ENCODE assay signal across 12 cellular contexts in genomic region chr14:21244546-21244945, GRCh38. TPM values are rescaled to one million over a fixed set of nuclear protein-coding genes. Genes with fewer than 3 reads are reported as not detected.
DNase-seq lines count a peak whose midpoint lies in the region; ATAC-seq and TF ChIP-seq lines count a peak whose summit lies in the region.
"Had no signal": no experiment of that assay in that cellular context is flagged by ENCODE, and none has a peak within 500 bp of the region (broad histone marks: within the 10 kb centered on the region; RNA-seq: fewer than 3 reads in every experiment).

No MANE protein-coding gene starts in this region.

- intact Hi-C loops in left cardiac atrium (cut with DNase I) (no loop called here), heart right ventricle (cut with DNase I) (loop anchor here in 4 of 10 donors (5.0 to 10.0 kb wide), 2 partner anchors 138 to 140 kb away; partner anchors contain the start of gene SUPT16H (in 4 of the 4))

- H3K27ac ChIP-seq in heart right ventricle: no peak overlapping the region
- H3K27ac ChIP-seq in liver (ENCODE audit: low read depth in 1 of 2, low read length in 2 of 2): peak overlapping the region; percentile 0 to 36
- H3K27ac ChIP-seq: esophagus muscularis mucosa, PC-9 had no signal

- TF ChIP-seq RAD21 in liver (IDR thresholded peaks at IDR 0.05): no peak

- H3K36me3 ChIP-seq in heart right ventricle (peaks cover 0 to 89% (median 9%) of the 10 kb centered on the region in 9 donors), liver (ENCODE audit: control insufficient read depth in 4 of 4, insufficient read depth in 3 of 4, low read depth in 1 of 4, low read length in 3 of 4) (peaks cover 6 to 37% (median 20%) of the 10 kb centered on the region in 4 donors)

- no peaks in the 10 kb centered on the region for H3K27me3 Mint-ChIP-seq in WTC11 (ENCODE audit: low read depth)

- TF ChIP-seq CTCF in heart right ventricle (IDR thresholded peaks at IDR 0.05) (no peak), WTC11 (IDR thresholded peaks at IDR 0.05) (no peak), liver (IDR thresholded peaks at IDR 0.05; ENCODE audit: low read depth, low read length, missing input control) (no peak)

- 88 to 89% methylated on average over 7 of the region's 7 CpGs for WGBS in heart right ventricle, 2 donors
- 65% methylated on average over 7 of the region's 7 CpGs for WGBS in liver

- H3K27me3 ChIP-seq in heart right ventricle: no peaks in the 10 kb centered on the region
- no peaks in the 10 kb centered on the region for H3K27me3 ChIP-seq in liver (ENCODE audit: control insufficient read depth in 4 of 4, insufficient read depth in 4 of 4, low read length in 3 of 4)
- H3K27me3 ChIP-seq: esophagus muscularis mucosa had no signal

- no peaks in the 10 kb centered on the region for H3K9me3 Mint-ChIP-seq in WTC11
- H3K9me3 Mint-ChIP-seq: T-helper 1 cell treated with Interleukin-12 subunit alpha and Interleukin-12 subunit beta and Interleukin-4 antibody, amounts not matched to agents 30 μg/mL and 1 μg/mL, for 36 hours had no signal

- peaks cover 65% of the 10 kb centered on the region for H3K4me1 Mint-ChIP-seq in WTC11

- H3K4me3 Mint-ChIP-seq in WTC11: peak overlapping the region; percentile 6; the same call in 1 of the 2 replicates
- H3K4me3 Mint-ChIP-seq: T-helper 1 cell treated with Interleukin-12 subunit alpha and Interleukin-12 subunit beta and Interleukin-4 antibody, amounts not matched to agents 30 μg/mL and 1 μg/mL, for 36 hours had no signal

- H3K4me1 ChIP-seq in heart right ventricle: peaks cover 7 to 91% (median 32%) of the 10 kb centered on the region in 9 donors
- H3K4me1 ChIP-seq in liver (ENCODE audit: control insufficient read depth in 4 of 4, insufficient read depth in 4 of 4, low read length in 3 of 4): peaks cover 4 to 40% (median 24%) of the 10 kb centered on the region in 4 donors

- H3K36me3 Mint-ChIP-seq in WTC11: peaks cover 67% of the 10 kb centered on the region

- DNase-seq in left cardiac atrium (no peak), heart right ventricle (no peak), WTC11 (ENCODE audit: low spot score) (no peak), AG08395 (ENCODE audit: low spot score) (no peak)
- no peak for DNase-seq in activated CD4-positive, CD25-positive, alpha-beta regulatory T cell (lab: John Stamatoyannopoulos, UW)
- DNase-seq: activated CD4-positive, alpha-beta T cell treated with anti-CD3 and anti-CD28 coated beads, Interleukin-2, amount 50 U/mL, for 4 hours; PC-9 had no signal

- H3K9me3 ChIP-seq in heart right ventricle: no peaks in the 10 kb centered on the region
- no peaks in the 10 kb centered on the region for H3K9me3 ChIP-seq in liver (ENCODE audit: control insufficient read depth in 4 of 4, low read length in 3 of 4)
- H3K9me3 ChIP-seq: esophagus muscularis mucosa had no signal

- POLR2A ChIA-PET in WTC11 (lab: Charles Lee): interaction anchor here (2.5 kb wide), 1 partner anchor 11 kb away, joined by 7 read pairs; no protein-coding TSS in a partner anchor

- H3K9ac ChIP-seq in liver (ENCODE audit: low read depth in 1 of 2, low read length in 2 of 2): no peak overlapping the region

- H3K27ac Mint-ChIP-seq in WTC11: peak overlapping the region; percentile 82
- H3K27ac Mint-ChIP-seq: T-helper 1 cell treated with Interleukin-12 subunit alpha and Interleukin-12 subunit beta and Interleukin-4 antibody, amounts not matched to agents 30 μg/mL and 1 μg/mL, for 36 hours had no signal

- peak; percentile 36 to 39 for ATAC-seq in left cardiac atrium
- no peak for ATAC-seq in heart right ventricle
- ATAC-seq in WTC11: 0 out of 2 replicates have a peak, but pooled peaks have one; percentile 8
- ATAC-seq in HG02852 (IDR thresholded peaks at IDR 0.05; ENCODE audit: unreplicated experiment): no peak
- no peak for ATAC-seq in HG02571 (IDR thresholded peaks at IDR 0.05; ENCODE audit: unreplicated experiment)

- H3K4me3 ChIP-seq in heart right ventricle (no peak overlapping the region), liver (ENCODE audit: low read depth in 1 of 3, low read length in 3 of 3) (no peak overlapping the region)
- H3K4me3 ChIP-seq: esophagus muscularis mucosa, PC-9 had no signal

- CTCF ChIA-PET in WTC11 (lab: Charles Lee): interaction anchor here (1.0 kb wide), 1 partner anchor 211 kb away, joined by 3 read pairs; the partner anchor contains the start of gene CHD8

TF ChIP-seq in WTC11, 78 proteins besides CTCF, POLR2A, EP300 and RAD21:
- no peak for TF ChIP-seq PREB (CRISPR knock-in tag; IDR thresholded peaks at IDR 0.05; ENCODE audit: borderline replicate concordance)
- TF ChIP-seq ZNF121 (CRISPR knock-in tag; IDR thresholded peaks at IDR 0.05): no peak
- no peak for TF ChIP-seq TEAD1 (CRISPR knock-in tag; IDR thresholded peaks at IDR 0.05)
- no peak for TF ChIP-seq ZNF232 (CRISPR knock-in tag; IDR thresholded peaks at IDR 0.05)
- TF ChIP-seq SP1 (CRISPR knock-in tag; conservative IDR thresholded peaks at IDR 0.05): no peak

TF ChIP-seq in liver, 16 proteins besides CTCF, POLR2A, EP300 and RAD21:
- no peak for TF ChIP-seq ZBTB33 (IDR thresholded peaks at IDR 0.05)
- no peak for TF ChIP-seq EGR1 (IDR thresholded peaks at IDR 0.05; ENCODE audit: low read depth in 2 of 2)
- TF ChIP-seq FOXA2 (IDR thresholded peaks at IDR 0.05): peak; percentile 14
- peak in 1 of 2 donors; percentile 13 for TF ChIP-seq RXRA (IDR thresholded peaks at IDR 0.05)
TF ChIP-seq in liver: peak in this region for 2.

RNA-seq across cellular contexts. Expression of gene HNRNPC, which starts 24.7 kb away (rescaled TPM):
- total RNA-seq in left cardiac atrium: 100 to 1,000 TPM; 254 TPM
- total RNA-seq in heart right ventricle: 100 to 1,000 TPM; 227 to 300 (median 259) TPM
- polyA plus RNA-seq in heart right ventricle: 100 to 1,000 TPM; 320 to 358 TPM
- 982 to 1,062 TPM (median 1,056 TPM) in 3 replicates for total RNA-seq in WTC11 (2021)
- 100 to 1,000 TPM; 286 to 384 TPM for total RNA-seq in liver
- polyA plus RNA-seq in liver: 100 to 1,000 TPM; 119 to 254 TPM

RNA-seq across cellular contexts. Expression of gene RPGRIP1, which starts 35.3 kb away (rescaled TPM):
- total RNA-seq in left cardiac atrium (under 1 TPM; 0.26 to 0.38 TPM), heart right ventricle (under 1 TPM in 9 of 10 donors, not detected in 1; 0.12 to 0.85 (median 0.34) TPM), WTC11 (2021) (0.41 to 0.71 TPM (median 0.50 TPM) in 3 replicates), liver (1 to 10 TPM in 1 of 2 donors, under 1 TPM in 1; 0.42 to 1.3 TPM)
- polyA plus RNA-seq in heart right ventricle (under 1 TPM; 0.19 to 0.73 TPM), liver (under 1 TPM; 0.27 to 0.38 TPM)
- total RNA-seq: esophagus muscularis mucosa had no signal

Comparison
In these comparisons a context has a peak if more than half of its experiments do, and no peak if none do; other contexts are left out.
1. ATAC-seq: peak in left cardiac atrium (2 of 2) and WTC11 (single experiment); none in heart right ventricle (0 of 8), HG02852 (single experiment) and HG02571 (single experiment).
2. H3K27ac ChIP-seq: peak in liver (2 of 2); none in heart right ventricle (0 of 10).